Comparison of ENCODE assay signal across 8 cellular contexts in the genomic region with DNA sequence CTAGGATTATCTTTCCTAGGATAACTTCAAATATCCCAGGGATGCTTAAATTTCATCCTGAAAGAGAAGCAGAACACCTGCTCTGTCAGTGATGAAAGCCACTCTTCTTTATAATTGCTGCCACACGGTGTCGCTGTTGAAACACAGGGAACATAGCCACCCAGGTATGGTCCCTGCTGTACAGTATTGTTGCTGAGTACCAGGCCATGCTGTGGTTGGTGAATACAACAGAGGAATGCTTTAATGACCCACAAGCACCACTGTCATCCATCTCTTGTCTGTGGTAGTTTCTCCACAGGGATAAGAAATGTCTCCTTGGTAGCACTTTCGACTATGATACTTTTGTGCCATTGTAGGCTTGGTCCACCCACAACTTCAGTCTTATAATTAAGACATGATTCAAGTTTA.
A peak's percentile ranks its signal among the peaks of the same experiment; 100 is the strongest.
DNase-seq lines count a peak whose midpoint lies in the region; ATAC-seq, FAIRE-seq and TF ChIP-seq lines count a peak whose summit lies in the region.

No MANE protein-coding gene starts in this region.

- H3K36me3 ChIP-seq in lower lobe of right lung, result no peaks in the 10 kb centered on the region

- H3K9me3 ChIP-seq in lower lobe of right lung, result no peaks in the 10 kb centered on the region

- H3K27me3 ChIP-seq in lower lobe of right lung (ENCODE audit: low read depth), result no peaks in the 10 kb centered on the region

- H3K4me3 ChIP-seq in lower lobe of right lung, result no peak overlapping the region

- TF ChIP-seq CTCF in lower lobe of right lung (IDR thresholded peaks at IDR 0.05), result peak; percentile 77

- peak; percentile 73 for ATAC-seq in HG03103 (IDR thresholded peaks at IDR 0.05; ENCODE audit: low read depth, unreplicated experiment)
- ATAC-seq in lower lobe of right lung, result peak; percentile 90 to 92

- no peak overlapping the region for H3K27ac ChIP-seq in lower lobe of right lung

- intact Hi-C loops in lower lobe of right lung (cut with DNase I), result loop anchor here (5.0 kb wide), 1 partner anchor 115 kb away; no protein-coding TSS in a partner anchor

- DNase-seq in ACHN (peak; percentile 72), GM18507 (ENCODE audit: extremely low spot score, insufficient read length, low read depth) (peak; percentile 29), NCI-H226 (peak; percentile 59), dermis blood vessel endothelial cell (peak; percentile 79), lower lobe of right lung (peak; percentile 50)
- DNase-seq in activated CD4-positive, alpha-beta T cell treated with anti-CD3 and anti-CD28 coated beads for 48 hours, result peak; percentile 79
- peak; percentile 19 for DNase-seq in stimulated activated CD8-positive, alpha-beta memory T cell treated with anti-CD3 and anti-CD28 coated beads, Interleukin-12 subunit alpha, Interleukin-12 subunit beta, amount 100 ng/mL, for 4 hours (ENCODE audit: low read depth)

- peak; percentile 92 for FAIRE-seq in GM18507 (lab: Jason Lieb, UNC)

- H3K4me1 ChIP-seq in lower lobe of right lung, result no peaks in the 10 kb centered on the region

- in situ Hi-C loops in ACHN (cut with HindIII; ENCODE audit: low pct_ligation_motif_present, low pct_unique_long_range_greater_than_20kb, low sequenced_read_pairs), result no loop called here

Comparison
In these comparisons a context has a peak if more than half of its experiments do, and no peak if none do; other contexts are left out.
1. DNase-seq: peak in every context shown above with its lines; median percentile 79 in activated CD4-positive, alpha-beta T cell treated with anti-CD3 and anti-CD28 coated beads for 48 hours; 79 in dermis blood vessel endothelial cell; 72 in ACHN; 59 in NCI-H226; 50 in lower lobe of right lung; 29 in GM18507; 19 in stimulated activated CD8-positive, alpha-beta memory T cell treated with anti-CD3 and anti-CD28 coated beads, Interleukin-12 subunit alpha, Interleukin-12 subunit beta, amount 100 ng/mL, for 4 hours.